In the genomic region with DNA sequence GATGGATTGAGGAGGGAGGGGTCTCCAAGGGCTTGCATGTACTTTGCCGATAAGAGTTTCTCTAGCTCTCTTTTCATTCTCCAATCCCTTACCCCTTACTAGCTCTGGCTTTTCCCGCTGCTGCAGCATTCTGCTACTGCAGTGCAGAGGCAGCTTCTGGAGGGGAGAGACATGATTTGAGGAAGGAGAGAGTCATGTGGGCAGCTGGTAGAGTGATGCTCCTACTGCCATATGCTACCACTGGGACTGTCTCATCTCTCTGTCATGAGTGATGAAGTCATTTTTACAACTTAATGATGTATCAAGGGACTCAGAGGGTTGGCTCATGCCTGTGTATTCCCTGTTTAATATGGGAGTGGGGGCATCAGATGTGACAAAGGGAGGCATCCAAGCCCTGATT, we compare ENCODE assay signal across 37 cellular contexts. TPM values are rescaled to one million over a fixed set of nuclear protein-coding genes. Genes with fewer than 3 reads are reported as not detected.
"Had no signal": no experiment of that assay in that cellular context is flagged by ENCODE, and none has a peak within 500 bp of the region (broad histone marks: within the 10 kb centered on the region; RNA-seq: fewer than 3 reads in every experiment).

No MANE protein-coding gene starts in this region.

- H3K4me3 Mint-ChIP-seq: activated naive CD4-positive, alpha-beta T cell treated with anti-CD3 and anti-CD28 coated beads for 36 hours; activated naive CD8-positive, alpha-beta T cell treated with anti-CD3 and anti-CD28 coated beads for 36 hours; activated T-helper 1 cell treated with anti-CD3 and anti-CD28 coated beads, Interleukin-12 subunit alpha, Interleukin-12 subunit beta, Interleukin-2, Interleukin-4 antibody, amounts not matched to agents 30 ng/mL and 10 ng/mL and 1 ng/mL, durations not matched to agents 14 hours and 24 hours and 36 hours; immature natural killer cell; nephron progenitor cell; stimulated activated naive CD8-positive, alpha-beta T cell treated with anti-CD3 and anti-CD28 coated beads, Interleukin-15, Interleukin-2, amounts not matched to agents 100 ng/mL and 50 ng/mL, for 24 hours had no signal

- H3K4me1 Mint-ChIP-seq: activated naive CD8-positive, alpha-beta T cell treated with anti-CD3 and anti-CD28 coated beads for 36 hours; immature natural killer cell had no signal

- H3K27ac Mint-ChIP-seq: activated naive CD4-positive, alpha-beta T cell treated with anti-CD3 and anti-CD28 coated beads for 36 hours; activated naive CD8-positive, alpha-beta T cell treated with anti-CD3 and anti-CD28 coated beads for 36 hours; activated T-helper 1 cell treated with anti-CD3 and anti-CD28 coated beads, Interleukin-12 subunit alpha, Interleukin-12 subunit beta, Interleukin-2, Interleukin-4 antibody, amounts not matched to agents 30 ng/mL and 10 ng/mL and 1 ng/mL, durations not matched to agents 14 hours and 24 hours and 36 hours; immature natural killer cell; nephron progenitor cell; progenitor cell of endocrine pancreas; stimulated activated naive CD8-positive, alpha-beta T cell treated with anti-CD3 and anti-CD28 coated beads, Interleukin-15, Interleukin-2, amounts not matched to agents 100 ng/mL and 50 ng/mL, for 24 hours had no signal

- DNase-seq: activated CD4-positive, alpha-beta T cell treated with anti-CD3 and anti-CD28 coated beads for 48 hours; activated CD4-positive, alpha-beta T cell treated with anti-CD3 and anti-CD28 coated beads, Interleukin-2, amount 50 U/mL, for 48 hours; activated CD8-positive, alpha-beta memory T cell treated with anti-CD3 and anti-CD28 coated beads, Interleukin-2, amount 50 U/mL, for 4 hours; activated effector memory CD4-positive, alpha-beta T cell treated with anti-CD3 and anti-CD28 coated beads, Interleukin-2, amount 50 U/mL, for 16 hours; activated naive CD4-positive, alpha-beta T cell treated with anti-CD3 and anti-CD28 coated beads for 36 hours; activated naive CD8-positive, alpha-beta T cell treated with anti-CD3 and anti-CD28 coated beads for 36 hours; activated T-cell treated with anti-CD3 and anti-CD28 coated beads, Interleukin-2, amount 50 U/mL, for 1 hour; adrenal gland; aorta; brain microvascular endothelial cell; dorsolateral prefrontal cortex; effector memory CD4-positive, alpha-beta T cell; erythroblast; heart left ventricle; hypothalamus; immature natural killer cell; kidney; left colon; mammary epithelial cell; nephron progenitor cell; stimulated activated CD4-positive, alpha-beta T cell treated with anti-CD3 and anti-CD28 coated beads, Interleukin-12 subunit alpha, Interleukin-12 subunit beta, amount 100 ng/mL, for 4 hours; stimulated activated CD4-positive, alpha-beta T cell treated with anti-CD3 and anti-CD28 coated beads, Interleukin-4, amount 100 ng/mL, for 1 hour; trophoblast cell; uterus had no signal

- ATAC-seq: gastroesophageal sphincter, heart left ventricle, left colon, sciatic nerve had no signal

- H3K9me3 Mint-ChIP-seq: activated naive CD4-positive, alpha-beta T cell treated with anti-CD3 and anti-CD28 coated beads for 36 hours; activated naive CD8-positive, alpha-beta T cell treated with anti-CD3 and anti-CD28 coated beads for 36 hours; activated T-helper 1 cell treated with anti-CD3 and anti-CD28 coated beads, Interleukin-12 subunit alpha, Interleukin-12 subunit beta, Interleukin-2, Interleukin-4 antibody, amounts not matched to agents 30 ng/mL and 10 ng/mL and 1 ng/mL, durations not matched to agents 14 hours and 24 hours and 36 hours; nephron progenitor cell; stimulated activated naive CD8-positive, alpha-beta T cell treated with anti-CD3 and anti-CD28 coated beads, Interleukin-15, Interleukin-2, amounts not matched to agents 100 ng/mL and 50 ng/mL, for 24 hours had no signal

- H3K36me3 Mint-ChIP-seq: activated naive CD8-positive, alpha-beta T cell treated with anti-CD3 and anti-CD28 coated beads for 36 hours; immature natural killer cell had no signal

RNA-seq across cellular contexts. Expression of a gene that starts 11.3 kb away (rescaled TPM):
- total RNA-seq: activated CD8-positive, alpha-beta memory T cell treated with anti-CD3 and anti-CD28 coated beads for 36 hours; activated naive CD4-positive, alpha-beta T cell treated with anti-CD3 and anti-CD28 coated beads for 36 hours; activated naive CD8-positive, alpha-beta T cell treated with anti-CD3 and anti-CD28 coated beads for 36 hours; activated T-helper 1 cell treated with anti-CD3 and anti-CD28 coated beads, Interleukin-12 subunit alpha, Interleukin-12 subunit beta, Interleukin-2, Interleukin-4 antibody, amounts not matched to agents 30 ng/mL and 10 ng/mL and 1 ng/mL, durations not matched to agents 14 hours and 24 hours and 36 hours; adrenal gland; aorta; cardiac septum; gastroesophageal sphincter; heart left ventricle; kidney; left colon; liver; mammary epithelial cell; mucosa of gallbladder; osteocyte; progenitor cell of endocrine pancreas; renal cortical epithelial cell; sciatic nerve; subcutaneous adipose tissue; thoracic aorta; uterus had no signal
